ENCODE assay signal across 3 cellular contexts in the genomic region with DNA sequence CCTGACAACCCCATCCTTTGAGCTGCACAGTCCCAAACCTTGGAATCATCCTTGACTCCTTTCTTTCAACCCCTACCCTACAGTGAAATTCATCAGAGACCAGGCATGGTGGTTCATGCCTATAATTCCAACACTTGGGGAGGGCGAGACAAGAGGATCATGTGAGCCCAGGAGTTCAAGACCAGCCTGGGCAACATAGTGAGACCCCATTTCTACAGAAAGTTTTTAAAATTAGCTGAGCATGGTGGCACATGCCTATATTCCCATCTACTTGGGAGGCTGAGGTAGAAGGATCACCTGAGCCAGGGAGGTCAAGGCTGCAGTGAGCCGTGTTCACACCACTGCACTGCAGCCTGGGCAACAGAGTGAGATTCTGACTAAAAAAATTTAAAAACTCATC.
TF ChIP-seq lines count a peak whose summit lies in the region.

No MANE protein-coding gene starts in this region.

TF ChIP-seq in HEK293, 187 proteins besides CTCF, POLR2A, EP300 and RAD21 (continues in another document):
- TF ChIP-seq, protein P1, sequence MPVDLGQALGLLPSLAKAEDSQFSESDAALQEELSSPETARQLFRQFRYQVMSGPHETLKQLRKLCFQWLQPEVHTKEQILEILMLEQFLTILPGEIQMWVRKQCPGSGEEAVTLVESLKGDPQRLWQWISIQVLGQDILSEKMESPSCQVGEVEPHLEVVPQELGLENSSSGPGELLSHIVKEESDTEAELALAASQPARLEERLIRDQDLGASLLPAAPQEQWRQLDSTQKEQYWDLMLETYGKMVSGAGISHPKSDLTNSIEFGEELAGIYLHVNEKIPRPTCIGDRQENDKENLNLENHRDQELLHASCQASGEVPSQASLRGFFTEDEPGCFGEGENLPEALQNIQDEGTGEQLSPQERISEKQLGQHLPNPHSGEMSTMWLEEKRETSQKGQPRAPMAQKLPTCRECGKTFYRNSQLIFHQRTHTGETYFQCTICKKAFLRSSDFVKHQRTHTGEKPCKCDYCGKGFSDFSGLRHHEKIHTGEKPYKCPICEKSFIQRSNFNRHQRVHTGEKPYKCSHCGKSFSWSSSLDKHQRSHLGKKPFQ (tag by site-specific recombination; IDR thresholded peaks at IDR 0.05) = 0 out of 2 replicates have a peak, but pooled peaks have one; percentile 31
- TF ChIP-seq, protein P2, sequence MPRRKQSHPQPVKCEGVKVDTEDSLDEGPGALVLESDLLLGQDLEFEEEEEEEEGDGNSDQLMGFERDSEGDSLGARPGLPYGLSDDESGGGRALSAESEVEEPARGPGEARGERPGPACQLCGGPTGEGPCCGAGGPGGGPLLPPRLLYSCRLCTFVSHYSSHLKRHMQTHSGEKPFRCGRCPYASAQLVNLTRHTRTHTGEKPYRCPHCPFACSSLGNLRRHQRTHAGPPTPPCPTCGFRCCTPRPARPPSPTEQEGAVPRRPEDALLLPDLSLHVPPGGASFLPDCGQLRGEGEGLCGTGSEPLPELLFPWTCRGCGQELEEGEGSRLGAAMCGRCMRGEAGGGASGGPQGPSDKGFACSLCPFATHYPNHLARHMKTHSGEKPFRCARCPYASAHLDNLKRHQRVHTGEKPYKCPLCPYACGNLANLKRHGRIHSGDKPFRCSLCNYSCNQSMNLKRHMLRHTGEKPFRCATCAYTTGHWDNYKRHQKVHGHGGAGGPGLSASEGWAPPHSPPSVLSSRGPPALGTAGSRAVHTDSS (tag by site-specific recombination; IDR thresholded peaks at IDR 0.05) = no peak
- TF ChIP-seq ZNF121 (tag by site-specific recombination; IDR thresholded peaks at IDR 0.05) (peak; percentile 96), ZNF394 (tag by site-specific recombination; IDR thresholded peaks at IDR 0.05; ENCODE audit: borderline replicate concordance) (no peak), ZXDB (tag by site-specific recombination; IDR thresholded peaks at IDR 0.05) (no peak)
- TF ChIP-seq, protein P3, sequence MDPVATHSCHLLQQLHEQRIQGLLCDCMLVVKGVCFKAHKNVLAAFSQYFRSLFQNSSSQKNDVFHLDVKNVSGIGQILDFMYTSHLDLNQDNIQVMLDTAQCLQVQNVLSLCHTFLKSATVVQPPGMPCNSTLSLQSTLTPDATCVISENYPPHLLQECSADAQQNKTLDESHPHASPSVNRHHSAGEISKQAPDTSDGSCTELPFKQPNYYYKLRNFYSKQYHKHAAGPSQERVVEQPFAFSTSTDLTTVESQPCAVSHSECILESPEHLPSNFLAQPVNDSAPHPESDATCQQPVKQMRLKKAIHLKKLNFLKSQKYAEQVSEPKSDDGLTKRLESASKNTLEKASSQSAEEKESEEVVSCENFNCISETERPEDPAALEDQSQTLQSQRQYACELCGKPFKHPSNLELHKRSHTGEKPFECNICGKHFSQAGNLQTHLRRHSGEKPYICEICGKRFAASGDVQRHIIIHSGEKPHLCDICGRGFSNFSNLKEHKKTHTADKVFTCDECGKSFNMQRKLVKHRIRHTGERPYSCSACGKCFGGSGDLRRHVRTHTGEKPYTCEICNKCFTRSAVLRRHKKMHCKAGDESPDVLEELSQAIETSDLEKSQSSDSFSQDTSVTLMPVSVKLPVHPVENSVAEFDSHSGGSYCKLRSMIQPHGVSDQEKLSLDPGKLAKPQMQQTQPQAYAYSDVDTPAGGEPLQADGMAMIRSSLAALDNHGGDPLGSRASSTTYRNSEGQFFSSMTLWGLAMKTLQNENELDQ (tag by site-specific recombination; IDR thresholded peaks at IDR 0.05; ENCODE audit: low read depth) = no peak

TF ChIP-seq in WTC11, 78 proteins besides CTCF, POLR2A, EP300 and RAD21:
- peak; percentile 91 for TF ChIP-seq ZNF121 (CRISPR knock-in tag; IDR thresholded peaks at IDR 0.05)
- TF ChIP-seq GTF2I (CRISPR knock-in tag; conservative IDR thresholded peaks at IDR 0.05) = 0 out of 2 replicates have a peak, but pooled peaks have one; percentile 54
- no peak for TF ChIP-seq ZNF219 (CRISPR knock-in tag; IDR thresholded peaks at IDR 0.05; ENCODE audit: borderline replicate concordance)
TF ChIP-seq in WTC11: peak in this region for 2.

TF ChIP-seq in H1, 55 proteins besides CTCF, POLR2A, EP300 and RAD21:
- 0 out of 2 replicates have a peak, but pooled peaks have one; percentile 68 for TF ChIP-seq KDM1A (IDR thresholded peaks at IDR 0.05; ENCODE audit: borderline replicate concordance, low read length)
- no peak for TF ChIP-seq RFX5 (IDR thresholded peaks at IDR 0.05; ENCODE audit: borderline replicate concordance, low read depth, low read length)
